In genomic region chr17:31313982-31314787, GRCh38 we compare ENCODE assay signal across 8 cellular contexts. TPM values are rescaled to one million over a fixed set of nuclear protein-coding genes. Genes with fewer than 3 reads are reported as not detected.
DNase-seq lines count a peak whose midpoint lies in the region; ATAC-seq and TF ChIP-seq lines count a peak whose summit lies in the region.

A gene with protein sequence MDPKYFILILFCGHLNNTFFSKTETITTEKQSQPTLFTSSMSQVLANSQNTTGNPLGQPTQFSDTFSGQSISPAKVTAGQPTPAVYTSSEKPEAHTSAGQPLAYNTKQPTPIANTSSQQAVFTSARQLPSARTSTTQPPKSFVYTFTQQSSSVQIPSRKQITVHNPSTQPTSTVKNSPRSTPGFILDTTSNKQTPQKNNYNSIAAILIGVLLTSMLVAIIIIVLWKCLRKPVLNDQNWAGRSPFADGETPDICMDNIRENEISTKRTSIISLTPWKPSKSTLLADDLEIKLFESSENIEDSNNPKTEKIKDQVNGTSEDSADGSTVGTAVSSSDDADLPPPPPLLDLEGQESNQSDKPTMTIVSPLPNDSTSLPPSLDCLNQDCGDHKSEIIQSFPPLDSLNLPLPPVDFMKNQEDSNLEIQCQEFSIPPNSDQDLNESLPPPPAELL (minus strand): TSS chr17:31314054. CDS start chr17:31305609, 8,445 bp downstream.

- WGBS in adipose tissue, 3 donors: 42 to 88% (median 51%) methylated on average over 3 of the region's 3 CpGs

- no peak for ATAC-seq in HG02588 (IDR thresholded peaks at IDR 0.05; ENCODE audit: unreplicated experiment)

- peak; percentile 54 for DNase-seq in LoVo (ENCODE audit: low spot score)
- DNase-seq in myocyte (ENCODE audit: low read depth): peak; percentile 16
- DNase-seq in stimulated activated CD4-positive, alpha-beta T cell treated with anti-CD3 and anti-CD28 coated beads, Interleukin-2, amount 100 ng/mL, for 24 hours: no peak
- DNase-seq in DMS114 treated with DMSO at 0.1 percent for 48 hours (lab: John Stamatoyannopoulos, UW; ENCODE audit: unreplicated experiment): no peak
- no peak for DNase-seq in NCI-H748 (lab: John Stamatoyannopoulos, UW; ENCODE audit: unreplicated experiment)

- peak; percentile 24 for TF ChIP-seq POLR2A in GM15510 (IDR thresholded peaks at IDR 0.05; ENCODE audit: borderline replicate concordance, extremely low read depth, insufficient read length)

- no peak within 1 kb of the TSS for H3K27ac ChIP-seq in adipose tissue (ENCODE audit: low read depth, low read length)

RNA-seq across cellular contexts. Expression of the gene that starts here (rescaled TPM):
- 10 to 100 TPM in 2 of 3 donors, 1 to 10 TPM in 1; 1.5 to 17.0 (median 13.1) TPM for polyA plus RNA-seq in adipose tissue
- 1.8 and 2.2 TPM in 2 replicates for total RNA-seq in myocyte
- 0.54 TPM for polyA plus RNA-seq in myocyte (2012)

Comparison
In these comparisons a context has a peak if more than half of its experiments do, and no peak if none do; other contexts are left out.
1. DNase-seq: peak in LoVo (single experiment) and myocyte (single experiment); none in stimulated activated CD4-positive, alpha-beta T cell treated with anti-CD3 and anti-CD28 coated beads, Interleukin-2, amount 100 ng/mL, for 24 hours (0 of 2), DMS114 treated with DMSO at 0.1 percent for 48 hours (single experiment) and NCI-H748 (single experiment).